9 cellular contexts compared by ENCODE assay signal in the genomic region with DNA sequence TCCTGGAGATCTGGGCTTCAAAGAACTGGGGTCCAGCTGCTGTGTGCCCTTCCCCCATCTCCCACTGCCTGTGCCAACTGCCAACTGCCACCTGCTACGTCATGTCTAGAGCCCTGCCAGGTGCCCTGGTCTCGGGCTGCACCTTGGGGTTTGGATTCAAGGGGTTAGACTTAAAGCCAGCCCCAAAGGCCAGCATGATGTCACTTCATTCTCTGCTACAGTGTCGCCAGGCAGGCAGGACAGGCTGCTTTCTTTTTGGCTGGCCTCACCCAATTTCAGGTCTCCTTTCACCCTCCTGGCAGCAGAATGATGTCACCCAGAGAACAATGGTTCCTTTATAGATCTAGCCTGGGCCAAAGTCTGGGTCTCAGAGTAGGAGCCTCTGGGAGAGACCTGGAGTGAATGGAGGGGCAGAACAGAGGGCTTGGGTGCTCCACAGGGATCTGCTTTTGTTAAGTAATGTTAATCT.
DNase-seq lines count a peak whose midpoint lies in the region; ATAC-seq and TF ChIP-seq lines count a peak whose summit lies in the region.
"Had no signal": no experiment of that assay in that cellular context is flagged by ENCODE, and none has a peak within 500 bp of the region (broad histone marks: within the 10 kb centered on the region; RNA-seq: fewer than 3 reads in every experiment).

No MANE protein-coding gene starts in this region.

- no peaks in the 10 kb centered on the region for H3K36me3 ChIP-seq in breast epithelium
- no peaks in the 10 kb centered on the region for H3K36me3 ChIP-seq in lower lobe of right lung

- H3K27me3 ChIP-seq in breast epithelium (no peaks in the 10 kb centered on the region), lower lobe of right lung (ENCODE audit: low read depth) (no peaks in the 10 kb centered on the region)

- peak; percentile 61 to 73 for ATAC-seq in lower lobe of right lung
- no peak for ATAC-seq in GM21576 (IDR thresholded peaks at IDR 0.05; ENCODE audit: unreplicated experiment)

- intact Hi-C loops in breast epithelium (cut with DNase I; ENCODE audit: low total_unique reads) (no loop called here), lower lobe of right lung (cut with DNase I) (no loop called here)

- peaks cover 3% of the 10 kb centered on the region for H3K9me3 Mint-ChIP-seq in activated CD4-positive, alpha-beta T cell treated with anti-CD3 and anti-CD28 coated beads, Interleukin-2, amount 10 ng/mL, durations not matched to agents 7 days and 5 days

- POLR2A ChIA-PET in activated CD4-positive, alpha-beta T cell treated with anti-CD3 and anti-CD28 coated beads, Interleukin-2, amount 10 ng/mL, durations not matched to agents 7 days and 5 days (lab: Charles Lee) = no interaction called here

- H3K9me3 ChIP-seq in breast epithelium = no peaks in the 10 kb centered on the region
- no peaks in the 10 kb centered on the region for H3K9me3 ChIP-seq in lower lobe of right lung

- CTCF ChIA-PET in activated CD4-positive, alpha-beta T cell treated with anti-CD3 and anti-CD28 coated beads, Interleukin-2, amount 10 ng/mL, durations not matched to agents 7 days and 5 days (lab: Charles Lee) = interaction anchor here (0.6 kb wide), 1 partner anchor 9 kb away, joined by 3 read pairs; no protein-coding TSS in a partner anchor

- H3K4me3 Mint-ChIP-seq in activated CD4-positive, alpha-beta T cell treated with anti-CD3 and anti-CD28 coated beads, Interleukin-2, amount 10 ng/mL, durations not matched to agents 7 days and 5 days = no peak overlapping the region

- TF ChIP-seq CTCF in breast epithelium (IDR thresholded peaks at IDR 0.05) (no peak), lower lobe of right lung (IDR thresholded peaks at IDR 0.05) (no peak)

- no peaks in the 10 kb centered on the region for H3K27me3 Mint-ChIP-seq in activated CD4-positive, alpha-beta T cell treated with anti-CD3 and anti-CD28 coated beads, Interleukin-2, amount 10 ng/mL, durations not matched to agents 7 days and 5 days

- H3K27ac ChIP-seq in breast epithelium (peak overlapping the region; percentile 95 to 96), lower lobe of right lung (peak overlapping the region; percentile 77)

- H3K4me3 ChIP-seq in breast epithelium = peak overlapping the region in 1 of 3 donors; percentile 12
- no peak overlapping the region for H3K4me3 ChIP-seq in lower lobe of right lung

- H3K36me3 Mint-ChIP-seq in activated CD4-positive, alpha-beta T cell treated with anti-CD3 and anti-CD28 coated beads, Interleukin-2, amount 10 ng/mL, durations not matched to agents 7 days and 5 days (ENCODE audit: low read depth) = peaks cover 23% of the 10 kb centered on the region

- peaks cover 4 to 6% of the 10 kb centered on the region in 2 donors for H3K4me1 ChIP-seq in breast epithelium
- peaks cover 23% of the 10 kb centered on the region for H3K4me1 ChIP-seq in lower lobe of right lung

- peaks cover 3% of the 10 kb centered on the region for H3K4me1 Mint-ChIP-seq in activated CD4-positive, alpha-beta T cell treated with anti-CD3 and anti-CD28 coated beads, Interleukin-2, amount 10 ng/mL, durations not matched to agents 7 days and 5 days

- no peak for TF ChIP-seq POLR2A in breast epithelium (IDR thresholded peaks at IDR 0.05)

- H3K27ac Mint-ChIP-seq in activated CD4-positive, alpha-beta T cell treated with anti-CD3 and anti-CD28 coated beads, Interleukin-2, amount 10 ng/mL, durations not matched to agents 7 days and 5 days = peak overlapping the region; percentile 17

- no peak for DNase-seq in activated CD4-positive, alpha-beta T cell treated with anti-CD3 and anti-CD28 coated beads, Interleukin-2, amount 10 ng/mL, durations not matched to agents 7 days and 5 days
- DNase-seq in activated CD4-positive, alpha-beta T cell treated with anti-CD3 and anti-CD28 coated beads for 1 hour = no peak
- peak; percentile 62 to 91 for DNase-seq in breast epithelium (ENCODE audit: low spot score in 2 of 2)
- peak; percentile 49 for DNase-seq in lower lobe of right lung
- DNase-seq in NCI-H2227 (lab: John Stamatoyannopoulos, UW; ENCODE audit: unreplicated experiment) = no peak
- DNase-seq in stimulated activated CD4-positive, alpha-beta T cell treated with anti-CD3 and anti-CD28 coated beads, Interleukin-2, amount 100 ng/mL, for 24 hours = no peak
- DNase-seq in activated CD4-positive, alpha-beta T cell treated with anti-CD3 and anti-CD28 coated beads for 48 hours = no peak
- DNase-seq: stimulated activated CD4-positive, alpha-beta T cell treated with anti-CD3 and anti-CD28 coated beads, Interleukin-4, amount 100 ng/mL, for 24 hours had no signal

Comparison
In these comparisons a context has a peak if more than half of its experiments do, and no peak if none do; other contexts are left out.
1. DNase-seq: peak in breast epithelium (2 of 2) and lower lobe of right lung (single experiment); none in activated CD4-positive, alpha-beta T cell treated with anti-CD3 and anti-CD28 coated beads, Interleukin-2, amount 10 ng/mL, durations not matched to agents 7 days and 5 days (single experiment), activated CD4-positive, alpha-beta T cell treated with anti-CD3 and anti-CD28 coated beads for 1 hour (single experiment), NCI-H2227 (single experiment), stimulated activated CD4-positive, alpha-beta T cell treated with anti-CD3 and anti-CD28 coated beads, Interleukin-2, amount 100 ng/mL, for 24 hours (0 of 2) and activated CD4-positive, alpha-beta T cell treated with anti-CD3 and anti-CD28 coated beads for 48 hours (single experiment).